In the genomic region with DNA sequence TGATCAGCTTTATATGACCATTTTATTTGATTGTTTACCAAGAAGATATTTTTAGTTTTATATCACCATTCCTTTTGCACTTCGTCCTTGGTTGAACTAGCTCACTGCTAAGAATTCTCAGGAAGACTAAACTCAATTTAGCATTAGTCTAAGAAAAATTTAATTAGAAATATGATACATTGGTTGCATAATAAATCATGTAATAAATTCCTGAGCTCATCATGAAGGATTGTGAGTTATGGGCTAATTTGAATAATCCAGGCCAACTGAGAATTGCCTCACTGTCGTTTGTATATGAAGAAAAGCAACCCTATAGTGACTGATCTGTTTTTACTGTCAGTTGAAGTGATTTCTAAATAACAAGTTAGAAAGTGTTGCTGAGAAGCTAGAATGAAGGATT, we compare ENCODE assay signal across 29 cellular contexts.
"Had no signal": no experiment of that assay in that cellular context is flagged by ENCODE, and none has a peak within 500 bp of the region (broad histone marks: within the 10 kb centered on the region; RNA-seq: fewer than 3 reads in every experiment).

No MANE protein-coding gene starts in this region.

- H3K4me1 ChIP-seq: ascending aorta had no signal

- DNase-seq: activated B cell treated with CpG ODN at 0.5 μM for 24 hours; activated CD4-positive, alpha-beta memory T cell treated with anti-CD3 and anti-CD28 coated beads for 36 hours; activated CD4-positive, alpha-beta T cell treated with anti-CD3 and anti-CD28 coated beads for 4 hours; activated CD4-positive, alpha-beta T cell treated with anti-CD3 and anti-CD28 coated beads, Interleukin-2, amount 10 ng/mL, durations not matched to agents 24 days and 14 days; activated CD4-positive, alpha-beta T cell treated with anti-CD3 and anti-CD28 coated beads, Interleukin-2, amount 50 U/mL, for 1 hour; activated CD4-positive, alpha-beta T cell treated with anti-CD3 and anti-CD28 coated beads, Interleukin-2, amount 50 U/mL, for 4 hours; activated CD4-positive, CD25-positive, alpha-beta regulatory T cell treated with anti-CD3 and anti-CD28 coated beads, Interleukin-2, amount 50 U/mL, for 72 hours; activated CD8-positive, alpha-beta memory T cell treated with anti-CD3 and anti-CD28 coated beads, Interleukin-2, amount 50 U/mL, for 4 hours; activated CD8-positive, alpha-beta T cell treated with anti-CD3 and anti-CD28 coated beads for 36 hours; activated effector memory CD4-positive, alpha-beta T cell treated with anti-CD3 and anti-CD28 coated beads, Interleukin-2, amount 50 U/mL, for 16 hours; activated naive CD4-positive, alpha-beta T cell treated with anti-CD3 and anti-CD28 coated beads, Interleukin-2, amount 10 ng/mL, durations not matched to agents 7 days and 5 days; activated naive CD4-positive, alpha-beta T cell treated with Interleukin-2 at 50 U/mL for 16 hours; activated naive CD8-positive, alpha-beta T cell treated with anti-CD3 and anti-CD28 coated beads, Interleukin-2, amount 10 ng/mL, durations not matched to agents 7 days and 5 days; activated naive CD8-positive, alpha-beta T cell treated with anti-CD3 and anti-CD28 coated beads, Interleukin-2, amount 50 U/mL, for 24 hours; activated T-cell treated with anti-CD3 and anti-CD28 coated beads for 4 hours; activated T-cell treated with anti-CD3 and anti-CD28 coated beads, Interleukin-2, amount 50 U/mL, for 1 hour; activated T-cell treated with anti-CD3 and anti-CD28 coated beads, Interleukin-2, amount 50 U/mL, for 4 hours; activated T-cell treated with anti-CD3 and anti-CD28 coated beads, Interleukin-2, amount 50 U/mL, for 72 hours; amygdala; anterior cingulate cortex; caudate nucleus; cerebellar nuclear complex; T-helper 1 cell; T-helper 2 cell; T-helper 9 cell had no signal

- ATAC-seq: activated CD8-positive, alpha-beta T cell treated with anti-CD3 and anti-CD28 coated beads for 36 hours; activated naive CD8-positive, alpha-beta T cell treated with anti-CD3 and anti-CD28 coated beads, Interleukin-2, amount 50 U/mL, for 24 hours; activated T-cell treated with anti-CD3 and anti-CD28 coated beads, Interleukin-2, amount 50 U/mL, for 4 hours; activated T-cell treated with anti-CD3 and anti-CD28 coated beads, Interleukin-2, amount 50 U/mL, for 72 hours; activated T-helper 17 cell treated with anti-CD3 and anti-CD28 coated beads, Interleukin-2, amount 50 U/mL, for 72 hours had no signal

- H3K9me3 ChIP-seq: ascending aorta had no signal

- H3K4me3 ChIP-seq: ascending aorta, cardiac muscle cell had no signal

- H3K27ac ChIP-seq: ascending aorta, cardiac muscle cell, VCaP had no signal

- H3K36me3 ChIP-seq: ascending aorta, cardiac muscle cell had no signal

- H3K27me3 ChIP-seq: ascending aorta, cardiac muscle cell had no signal
